ENCODE assay signal across 8 cellular contexts in the genomic region with DNA sequence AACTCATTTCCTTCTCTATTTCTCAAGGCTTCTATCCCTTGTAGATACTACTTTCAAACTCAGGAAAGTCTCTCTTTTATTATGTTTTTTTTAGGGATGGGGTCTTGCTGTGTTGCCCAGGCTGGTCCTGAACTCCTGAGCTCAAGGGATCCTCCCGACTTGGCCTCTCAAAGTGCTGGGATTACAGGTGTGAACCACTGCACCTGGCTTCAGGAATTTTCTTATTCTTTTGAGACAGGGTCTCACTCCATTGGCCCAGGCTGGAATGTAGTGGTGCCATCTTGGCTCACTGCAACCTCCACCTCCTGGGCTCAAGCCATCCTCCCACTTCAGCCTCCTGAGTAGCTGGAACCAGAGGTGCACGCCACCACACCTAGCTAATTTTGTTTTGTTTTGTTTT. TPM values are rescaled to one million over a fixed set of nuclear protein-coding genes. Genes with fewer than 3 reads are reported as not detected.
"Had no signal": no experiment of that assay in that cellular context is flagged by ENCODE, and none has a peak within 500 bp of the region (broad histone marks: within the 10 kb centered on the region; RNA-seq: fewer than 3 reads in every experiment).

No MANE protein-coding gene starts in this region.

RNA-seq across cellular contexts. Expression of a gene that starts 4.8 kb away (rescaled TPM):
- total RNA-seq: activated CD4-positive, alpha-beta memory T cell treated with anti-CD3 and anti-CD28 coated beads, Interleukin-2, amount 10 ng/mL, durations not matched to agents 7 days and 5 days; activated CD4-positive, alpha-beta T cell treated with anti-CD3 and anti-CD28 coated beads for 36 hours; activated CD4-positive, alpha-beta T cell treated with anti-CD3 and anti-CD28 coated beads, Interleukin-2, amount 10 ng/mL, durations not matched to agents 7 days and 5 days; activated CD8-positive, alpha-beta memory T cell treated with anti-CD3 and anti-CD28 coated beads, Interleukin-2, amount 10 ng/mL, durations not matched to agents 7 days and 5 days; activated CD8-positive, alpha-beta T cell treated with anti-CD3 and anti-CD28 coated beads, Interleukin-2, amount 10 ng/mL, durations not matched to agents 7 days and 5 days; activated naive CD8-positive, alpha-beta T cell treated with anti-CD3 and anti-CD28 coated beads, Interleukin-2, amount 10 ng/mL, durations not matched to agents 7 days and 5 days; activated T-helper 2 cell treated with anti-CD3 and anti-CD28 coated beads, Interferon-gamma antibody, Interleukin-2, Interleukin-4, amounts not matched to agents 10 μg/mL and 5 μg/mL and 100 μg/mL, durations not matched to agents 14 hours and 24 hours and 36 hours; ascending aorta had no signal

RNA-seq across cellular contexts. Expression of a gene that starts 31.3 kb away (rescaled TPM):
- total RNA-seq: ascending aorta had no signal
